Comparison of ENCODE assay signal across 9 cellular contexts in the genomic region with DNA sequence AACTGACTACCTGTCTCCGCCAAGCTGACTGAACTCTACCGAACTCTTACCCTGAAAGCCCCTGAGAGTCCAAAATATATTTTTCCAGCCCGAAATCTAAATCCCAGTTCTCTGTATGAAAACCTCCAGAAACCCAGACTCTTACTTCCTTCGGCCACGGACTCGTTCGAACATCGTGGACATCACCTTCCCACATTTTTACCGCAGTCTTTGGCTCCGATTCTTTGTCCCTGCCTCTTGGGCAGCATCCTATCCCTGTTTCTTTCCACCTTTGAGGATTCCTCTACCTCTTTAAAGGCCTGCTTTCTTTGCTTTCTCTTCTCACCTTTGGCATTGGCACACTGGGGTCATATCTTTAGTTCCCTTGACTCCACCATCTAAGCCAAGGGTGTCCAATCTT. TPM values are rescaled to one million over a fixed set of nuclear protein-coding genes. Genes with fewer than 3 reads are reported as not detected.
A peak's percentile ranks its signal among the peaks of the same experiment; 100 is the strongest.
DNase-seq lines count a peak whose midpoint lies in the region; ATAC-seq and TF ChIP-seq lines count a peak whose summit lies in the region.
"Had no signal": no experiment of that assay in that cellular context is flagged by ENCODE, and none has a peak within 500 bp of the region (broad histone marks: within the 10 kb centered on the region; RNA-seq: fewer than 3 reads in every experiment).

No MANE protein-coding gene starts in this region.

- peak overlapping the region; percentile 85 for H3K4me3 Mint-ChIP-seq in MCF 10A (ENCODE audit: unreplicated experiment)
- H3K4me3 Mint-ChIP-seq in mesothelial cell of epicardium, result peak overlapping the region; percentile 75

- peaks cover 25% of the 10 kb centered on the region for H3K4me1 ChIP-seq in A673 (ENCODE audit: insufficient read depth, low read length, poor library complexity, severe bottlenecking)
- peaks cover 38% of the 10 kb centered on the region for H3K4me1 ChIP-seq in HUES6 (ENCODE audit: control insufficient read depth, insufficient read depth, low read length)

- ATAC-seq in HG02763 (IDR thresholded peaks at IDR 0.05; ENCODE audit: unreplicated experiment) (no peak), HG02981 (IDR thresholded peaks at IDR 0.05; ENCODE audit: unreplicated experiment) (no peak)

- no peaks in the 10 kb centered on the region for H3K27me3 ChIP-seq in A673 (replicated peaks; ENCODE audit: insufficient read depth, low read depth, low read length, poor library complexity)
- peaks cover 4% of the 10 kb centered on the region; the same call in 1 of the 2 replicates for H3K27me3 ChIP-seq in HUES6 (ENCODE audit: control insufficient read depth, insufficient read depth, low read length)

- CTCF ChIA-PET in A673 (lab: Charles Lee), result no interaction called here
- CTCF ChIA-PET in MCF 10A (lab: Yijun Ruan, JAX), result interaction anchor here (0.9 kb wide), 1 partner anchor 10 kb away, joined by 3 read pairs; no protein-coding TSS in a partner anchor

- H3K27ac Mint-ChIP-seq in MCF 10A (ENCODE audit: low read depth, unreplicated experiment) (peak overlapping the region; percentile 96), mesothelial cell of epicardium (peak overlapping the region; percentile 77)

- TF ChIP-seq CTCF in A673 (conservative IDR thresholded peaks at IDR 0.05; ENCODE audit: low read depth, low read length) (no peak), MCF 10A (IDR thresholded peaks at IDR 0.05; ENCODE audit: unreplicated experiment) (no peak), mesothelial cell of epicardium (IDR thresholded peaks at IDR 0.05; ENCODE audit: unreplicated experiment) (no peak)

- no peaks in the 10 kb centered on the region for H3K27me3 Mint-ChIP-seq in MCF 10A (ENCODE audit: insufficient read depth, unreplicated experiment)
- H3K27me3 Mint-ChIP-seq in mesothelial cell of epicardium (ENCODE audit: low read depth), result no peaks in the 10 kb centered on the region

- POLR2A ChIA-PET in A673 (lab: Charles Lee; ENCODE audit: low non-redundant PET), result no interaction called here
- POLR2A ChIA-PET in MCF 10A (lab: Yijun Ruan, JAX), result interaction anchor here (0.6 to 4.7 kb wide), 8 partner anchors 9 to 77 kb away, joined by 3 to 26 read pairs (median 4); no protein-coding TSS in a partner anchor

- H3K9me3 Mint-ChIP-seq in MCF 10A (ENCODE audit: unreplicated experiment) (no peaks in the 10 kb centered on the region), mesothelial cell of epicardium (no peaks in the 10 kb centered on the region)

- intact Hi-C loops in A673 (cut with micrococcal nuclease; ENCODE audit: unreplicated experiment), result no loop called here
- intact Hi-C loops in MCF 10A (cut with micrococcal nuclease), result no loop called here

- H3K9me3 ChIP-seq in A673 (ENCODE audit: low read depth, low read length, poor library complexity, severe bottlenecking), result no peaks in the 10 kb centered on the region
- no peaks in the 10 kb centered on the region for H3K9me3 ChIP-seq in HUES6 (ENCODE audit: control insufficient read depth, insufficient read depth, low read depth, low read length)

- H3K4me3 ChIP-seq in A673 (ENCODE audit: low read depth, low read length, poor library complexity, severe bottlenecking) (peak overlapping the region; percentile 83), HUES6 (ENCODE audit: low read depth, low read length) (peak overlapping the region; percentile 92)

- H3K4me1 Mint-ChIP-seq in MCF 10A (ENCODE audit: insufficient read depth, unreplicated experiment) (peaks cover 49% of the 10 kb centered on the region), mesothelial cell of epicardium (peaks cover 43% of the 10 kb centered on the region)

- peak overlapping the region; percentile 98 for H3K9ac ChIP-seq in HUES6 (ENCODE audit: low read length)

- TSS peak; percentile 83 for BruUV-seq in A673 (replicated peaks; lab: Mats Ljungman, UMichigan)
- BruUV-seq in MCF 10A (replicated peaks; lab: Mats Ljungman, UMichigan), result TSS peak; percentile 72

- H3K27ac ChIP-seq in A673 (ENCODE audit: low read depth, low read length, poor library complexity, severe bottlenecking) (peak overlapping the region; percentile 95), HUES6 (ENCODE audit: low read depth, low read length) (peak overlapping the region; percentile 88; the same call in 1 of the 2 replicates)

- H3K36me3 Mint-ChIP-seq in MCF 10A (ENCODE audit: insufficient read depth, unreplicated experiment) (peaks cover 6% of the 10 kb centered on the region), mesothelial cell of epicardium (no peaks in the 10 kb centered on the region)

- DNase-seq in A673 (ENCODE audit: low spot score) (no peak), MCF 10A (ENCODE audit: unreplicated experiment) (no peak), mesothelial cell of epicardium (ENCODE audit: low spot score in 2 of 2, unreplicated experiment in 2 of 2) (no peak), LoVo (ENCODE audit: low spot score) (no peak), NCI-H1436 (lab: John Stamatoyannopoulos, UW) (no peak)
- DNase-seq: dermis blood vessel endothelial cell had no signal

- H3K36me3 ChIP-seq in A673 (ENCODE audit: insufficient read depth, low read length, poor library complexity, severe bottlenecking) (no peaks in the 10 kb centered on the region), HUES6 (ENCODE audit: control insufficient read depth, insufficient read depth, low read length) (no peaks in the 10 kb centered on the region)

RNA-seq across cellular contexts. Expression of a gene that starts 0.9 kb away (rescaled TPM):
- 53.0 and 54.6 TPM in 2 replicates for total RNA-seq in A673 (2021)
- 38.0 and 45.7 TPM in 2 replicates for total RNA-seq in MCF 10A (2022)
- 49.8 to 58.1 TPM (median 53.3 TPM) in 3 replicates for total RNA-seq in mesothelial cell of epicardium
